ENCODE assay signal across 18 cellular contexts in the genomic region with DNA sequence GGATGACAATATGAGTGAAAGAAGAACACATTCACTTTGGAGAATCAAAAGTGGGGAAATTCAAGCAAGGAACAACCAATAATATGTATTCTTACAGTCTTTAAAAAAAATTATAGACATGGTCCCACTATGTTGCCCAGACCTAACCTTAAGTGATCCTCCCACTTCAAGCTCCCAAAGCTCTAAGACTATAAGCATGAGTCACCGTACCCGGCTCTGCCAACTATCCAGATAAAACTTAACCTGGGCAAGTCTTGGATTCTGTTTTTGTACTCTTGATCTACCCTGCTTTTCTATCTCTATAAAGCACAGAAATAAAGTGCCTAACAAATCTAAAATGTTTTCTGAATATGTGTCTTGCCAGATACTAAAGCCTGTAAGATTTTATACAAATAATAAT. TPM values are rescaled to one million over a fixed set of nuclear protein-coding genes. Genes with fewer than 3 reads are reported as not detected.
DNase-seq lines count a peak whose midpoint lies in the region; ATAC-seq, FAIRE-seq and TF ChIP-seq lines count a peak whose summit lies in the region.
"Had no signal": no experiment of that assay in that cellular context is flagged by ENCODE, and none has a peak within 500 bp of the region (broad histone marks: within the 10 kb centered on the region; RNA-seq: fewer than 3 reads in every experiment).

No MANE protein-coding gene starts in this region.

- POLR2A ChIA-PET in MCF 10A (lab: Yijun Ruan, JAX), result interaction anchor here (1.3 kb wide), 2 partner anchors 13 to 30 kb away, joined by 5 to 6 read pairs; no protein-coding TSS in a partner anchor

- H3K36me3 ChIP-seq in breast epithelium (no peaks in the 10 kb centered on the region), body of pancreas (replicated peaks in 1 of 2; ENCODE audit: insufficient read depth in 1 of 2, low read depth in 2 of 2) (no peaks in the 10 kb centered on the region)

- CTCF ChIA-PET in MCF 10A (lab: Yijun Ruan, JAX), result interaction anchor here (0.8 to 1.3 kb wide), 3 partner anchors 21 to 55 kb away, joined by 3 to 4 read pairs (median 3); no protein-coding TSS in a partner anchor

- no peaks in the 10 kb centered on the region for H3K27me3 ChIP-seq in breast epithelium
- H3K27me3 ChIP-seq in body of pancreas, result no peaks in the 10 kb centered on the region
- H3K27me3 ChIP-seq: esophagus muscularis mucosa, tibial artery had no signal

- TF ChIP-seq CTCF in MCF 10A (IDR thresholded peaks at IDR 0.05; ENCODE audit: unreplicated experiment), result no peak
- TF ChIP-seq CTCF in breast epithelium (IDR thresholded peaks at IDR 0.05), result no peak
- TF ChIP-seq CTCF in body of pancreas (IDR thresholded peaks at IDR 0.05), result no peak

- H3K27ac ChIP-seq in breast epithelium (no peak overlapping the region), body of pancreas (no peak overlapping the region)
- H3K27ac ChIP-seq: esophagus muscularis mucosa, tibial artery had no signal

- H3K4me1 ChIP-seq in breast epithelium (no peaks in the 10 kb centered on the region), body of pancreas (peaks cover 55% of the 10 kb centered on the region)
- H3K4me1 ChIP-seq: esophagus muscularis mucosa, tibial artery had no signal

- intact Hi-C loops in MCF 10A (cut with micrococcal nuclease) (no loop called here), breast epithelium (cut with DNase I; ENCODE audit: low total_unique reads) (no loop called here), body of pancreas (cut with DNase I) (no loop called here)

- H3K9me3 ChIP-seq in breast epithelium, result no peaks in the 10 kb centered on the region
- H3K9me3 ChIP-seq in body of pancreas, result no peaks in the 10 kb centered on the region
- H3K9me3 ChIP-seq: esophagus muscularis mucosa, tibial artery had no signal

- WGBS in body of pancreas, 2 donors, result 31 to 45% methylated on average over 2 of the region's 2 CpGs

- DNase-seq in MCF 10A (ENCODE audit: unreplicated experiment) (peak; percentile 66), breast epithelium (ENCODE audit: low spot score in 2 of 2) (no peak), body of pancreas (peak; percentile 54 to 73 (median 62)), kidney tubule cell (ENCODE audit: low spot score) (peak; percentile 34), GM03348 (ENCODE audit: low spot score) (no peak), NOMO-1 treated with DMSO at 0.1 percent for 48 hours (lab: John Stamatoyannopoulos, UW; ENCODE audit: unreplicated experiment) (no peak), frontal cortex (ENCODE audit: low spot score in 2 of 2) (no peak)
- DNase-seq in activated naive CD4-positive, alpha-beta T cell (lab: John Stamatoyannopoulos, UW), result no peak
- DNase-seq: activated CD8-positive, alpha-beta T cell treated with anti-CD3 and anti-CD28 coated beads, Interleukin-2, amount 10 ng/mL, durations not matched to agents 7 days and 5 days; amniotic stem cell; CD4-positive, CD25-positive, alpha-beta regulatory T cell; hippocampal formation; MV-4-11; NCI-H2081 treated with DMSO at 0.1 percent for 48 hours; tibial artery had no signal

- no peak overlapping the region for H3K4me3 Mint-ChIP-seq in MCF 10A (ENCODE audit: unreplicated experiment)
- H3K4me3 Mint-ChIP-seq: activated CD8-positive, alpha-beta T cell treated with anti-CD3 and anti-CD28 coated beads, Interleukin-2, amount 10 ng/mL, durations not matched to agents 7 days and 5 days; CD4-positive, CD25-positive, alpha-beta regulatory T cell; stimulated activated effector memory CD8-positive, alpha-beta T cell treated with anti-CD3 and anti-CD28 coated beads, Interleukin-12 subunit alpha, Interleukin-12 subunit beta, amount 100 ng/mL, for 72 hours had no signal

- peaks cover 6% of the 10 kb centered on the region for H3K4me1 Mint-ChIP-seq in MCF 10A (ENCODE audit: insufficient read depth, unreplicated experiment)

- H3K4me3 ChIP-seq in breast epithelium (no peak overlapping the region), body of pancreas (no peak overlapping the region)
- H3K4me3 ChIP-seq: esophagus muscularis mucosa, tibial artery had no signal

- no peaks in the 10 kb centered on the region for H3K9me3 Mint-ChIP-seq in MCF 10A (ENCODE audit: unreplicated experiment)
- H3K9me3 Mint-ChIP-seq: CD4-positive, CD25-positive, alpha-beta regulatory T cell; stimulated activated effector memory CD8-positive, alpha-beta T cell treated with anti-CD3 and anti-CD28 coated beads, Interleukin-12 subunit alpha, Interleukin-12 subunit beta, amount 100 ng/mL, for 72 hours had no signal

- peak; percentile 49 for ATAC-seq in body of pancreas
- ATAC-seq: activated CD8-positive, alpha-beta T cell treated with anti-CD3 and anti-CD28 coated beads, Interleukin-2, amount 10 ng/mL, durations not matched to agents 7 days and 5 days; Panc1; stimulated activated effector memory CD8-positive, alpha-beta T cell treated with anti-CD3 and anti-CD28 coated beads, Interleukin-12 subunit alpha, Interleukin-12 subunit beta, amount 100 ng/mL, for 72 hours had no signal

- no peaks in the 10 kb centered on the region for H3K27me3 Mint-ChIP-seq in MCF 10A (ENCODE audit: insufficient read depth, unreplicated experiment)
- H3K27me3 Mint-ChIP-seq: CD4-positive, CD25-positive, alpha-beta regulatory T cell had no signal

- TF ChIP-seq POLR2A in breast epithelium (IDR thresholded peaks at IDR 0.05) (no peak), body of pancreas (IDR thresholded peaks at IDR 0.05) (no peak)

- H3K27ac Mint-ChIP-seq in MCF 10A (ENCODE audit: low read depth, unreplicated experiment), result no peak overlapping the region
- H3K27ac Mint-ChIP-seq: activated CD8-positive, alpha-beta T cell treated with anti-CD3 and anti-CD28 coated beads, Interleukin-2, amount 10 ng/mL, durations not matched to agents 7 days and 5 days; stimulated activated effector memory CD8-positive, alpha-beta T cell treated with anti-CD3 and anti-CD28 coated beads, Interleukin-12 subunit alpha, Interleukin-12 subunit beta, amount 100 ng/mL, for 72 hours had no signal

- no TSS peak for BruUV-seq in MCF 10A (replicated peaks; lab: Mats Ljungman, UMichigan)

- no peak for FAIRE-seq in frontal cortex (lab: Jason Lieb, UNC)

- H3K36me3 Mint-ChIP-seq in MCF 10A (ENCODE audit: insufficient read depth, unreplicated experiment), result peaks cover 43% of the 10 kb centered on the region

RNA-seq across cellular contexts. Expression of a gene that starts 30.9 kb away (rescaled TPM):
- total RNA-seq in MCF 10A (2022) (13.7 and 17.7 TPM in 2 replicates), breast epithelium (100 to 1,000 TPM in 1 of 3 donors, 10 to 100 TPM in 2; 79.0 to 144 (median 81.2) TPM), body of pancreas (10 to 100 TPM; 28.3 to 33.0 TPM), frontal cortex (41.6 TPM)

Comparison
In these comparisons a context has a peak if more than half of its experiments do, and no peak if none do; other contexts are left out.
1. DNase-seq: peak in MCF 10A (single experiment), body of pancreas (4 of 4) and kidney tubule cell (single experiment); none in breast epithelium (0 of 2), activated naive CD4-positive, alpha-beta T cell (0 of 4), GM03348 (single experiment), NOMO-1 treated with DMSO at 0.1 percent for 48 hours (single experiment) and frontal cortex (0 of 2).